1 cellular context compared by ENCODE assay signal in genomic region chr13:76522083-76522755, GRCh38.
TF ChIP-seq lines count a peak whose summit lies in the region.

No MANE protein-coding gene starts in this region.

TF ChIP-seq in H1, 55 proteins besides CTCF, POLR2A, EP300 and RAD21 (continued from another document):
- TF ChIP-seq CHD2 (IDR thresholded peaks at IDR 0.05; ENCODE audit: low read length): no peak
